In genomic region chr20:36378686-36379085, GRCh38 we compare ENCODE assay signal across 21 cellular contexts.
"Had no signal": no experiment of that assay in that cellular context is flagged by ENCODE, and none has a peak within 500 bp of the region (broad histone marks: within the 10 kb centered on the region; RNA-seq: fewer than 3 reads in every experiment).

No MANE protein-coding gene starts in this region.

- FAIRE-seq: colon, endothelial cell of umbilical vein, frontal cortex, islet of Langerhans, keratinocyte had no signal

- DNase-seq: dermis blood vessel endothelial cell; dorsolateral prefrontal cortex; effector CD4-positive, alpha-beta T cell; effector memory CD4-positive, alpha-beta T cell; foreskin keratinocyte; glutamatergic neuron; heart right ventricle; hippocampal formation; left cardiac atrium; left lung; left ventricle myocardium superior; lower lobe of right lung; mesendoderm; midbrain had no signal

- H3K4me3 ChIP-seq: coronary artery, dorsolateral prefrontal cortex, esophagus muscularis mucosa, heart right ventricle, left lung, lower lobe of right lung had no signal

- H3K4me1 ChIP-seq: esophagus muscularis mucosa, foreskin keratinocyte, heart right ventricle, left lung, lower lobe of right lung had no signal

- H3K27me3 ChIP-seq: dorsolateral prefrontal cortex had no signal

- H3K27ac ChIP-seq: coronary artery, esophagus muscularis mucosa, foreskin keratinocyte, heart right ventricle, left lung, lower lobe of right lung had no signal

- H3K9me3 ChIP-seq: left lung, lower lobe of right lung had no signal

- H3K36me3 ChIP-seq: esophagus muscularis mucosa, heart right ventricle, left lung, lower lobe of right lung had no signal

- ATAC-seq: foreskin keratinocyte, heart right ventricle, left cardiac atrium, left lung, left ventricle myocardium superior, lower lobe of right lung had no signal
